Comparison of ENCODE assay signal across 13 cellular contexts in the genomic region with DNA sequence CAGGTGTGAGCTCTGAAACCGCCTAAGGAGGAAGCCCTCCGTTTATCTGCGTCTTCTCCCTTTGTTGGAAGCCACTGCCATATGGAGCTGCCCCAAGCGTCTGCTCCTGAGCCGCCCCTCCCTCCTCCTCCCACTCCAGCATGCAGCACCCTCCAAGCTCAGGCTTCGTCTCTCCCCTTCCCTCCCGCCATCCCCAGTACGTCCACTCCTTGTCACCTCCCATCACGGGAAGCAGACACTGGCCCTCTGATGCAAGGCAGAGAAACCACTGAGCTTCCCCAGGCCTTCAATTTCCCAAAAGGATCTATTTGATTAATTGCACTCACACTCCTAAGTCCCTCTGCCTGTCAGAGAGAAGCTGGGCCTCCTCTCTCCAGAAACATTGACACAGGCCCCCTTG. TPM values are rescaled to one million over a fixed set of nuclear protein-coding genes. Genes with fewer than 3 reads are reported as not detected.
A peak's percentile ranks its signal among the peaks of the same experiment; 100 is the strongest.
DNase-seq lines count a peak whose midpoint lies in the region; ATAC-seq and TF ChIP-seq lines count a peak whose summit lies in the region.
"Had no signal": no experiment of that assay in that cellular context is flagged by ENCODE, and none has a peak within 500 bp of the region (broad histone marks: within the 10 kb centered on the region; RNA-seq: fewer than 3 reads in every experiment).

No MANE protein-coding gene starts in this region.

- intact Hi-C loops in natural killer cell (cut with micrococcal nuclease) = no loop called here

- peak; percentile 9 for DNase-seq in activated CD8-positive, alpha-beta memory T cell treated with anti-CD3 and anti-CD28 coated beads, Interleukin-2, amount 10 ng/mL, durations not matched to agents 7 days and 5 days
- DNase-seq in activated CD8-positive, alpha-beta memory T cell treated with anti-CD3 and anti-CD28 coated beads for 24 hours = no peak
- DNase-seq in WTC11 (ENCODE audit: low spot score) = peak; percentile 33
- peak; percentile 65 for DNase-seq in islet precursor cell
- DNase-seq in natural killer cell = no peak
- no peak for DNase-seq in stimulated activated CD4-positive, alpha-beta T cell treated with anti-CD3 and anti-CD28 coated beads, Interleukin-4, amount 100 ng/mL, for 4 hours
- no peak for DNase-seq in COLO668 (lab: John Stamatoyannopoulos, UW; ENCODE audit: unreplicated experiment)
- DNase-seq: effector memory CD4-positive, alpha-beta T cell; NCI-H446 treated with DMSO at 0.1 percent for 48 hours; nucleus accumbens had no signal

- H3K4me3 Mint-ChIP-seq in activated CD8-positive, alpha-beta memory T cell treated with anti-CD3 and anti-CD28 coated beads, Interleukin-2, amount 10 ng/mL, durations not matched to agents 7 days and 5 days = no peak overlapping the region
- no peak overlapping the region for H3K4me3 Mint-ChIP-seq in WTC11
- no peak overlapping the region for H3K4me3 Mint-ChIP-seq in natural killer cell
- H3K4me3 Mint-ChIP-seq: activated naive CD4-positive, alpha-beta T cell treated with anti-CD3 and anti-CD28 coated beads, Interleukin-2, amount 50 U/mL, for 24 hours; activated T-helper 1 cell treated with anti-CD3 and anti-CD28 coated beads, Interleukin-12 subunit alpha, Interleukin-12 subunit beta, Interleukin-2, Interleukin-4 antibody, amounts not matched to agents 30 ng/mL and 10 ng/mL and 1 ng/mL, durations not matched to agents 14 hours and 24 hours and 36 hours had no signal

- no peak for ATAC-seq in activated CD8-positive, alpha-beta memory T cell treated with anti-CD3 and anti-CD28 coated beads, Interleukin-2, amount 10 ng/mL, durations not matched to agents 7 days and 5 days
- peak; percentile 6; the same call in 1 of the 2 replicates for ATAC-seq in WTC11
- ATAC-seq in natural killer cell = no peak
- no peak for ATAC-seq in HG03442 (IDR thresholded peaks at IDR 0.05; ENCODE audit: unreplicated experiment)

- no peak for TF ChIP-seq CTCF in WTC11 (IDR thresholded peaks at IDR 0.05)
- TF ChIP-seq CTCF in natural killer cell (IDR thresholded peaks at IDR 0.05) = no peak

- CTCF ChIA-PET in activated CD8-positive, alpha-beta memory T cell treated with anti-CD3 and anti-CD28 coated beads, Interleukin-2, amount 10 ng/mL, durations not matched to agents 7 days and 5 days (lab: Charles Lee) = no interaction called here
- CTCF ChIA-PET in WTC11 (lab: Charles Lee) = interaction anchor here (1.0 to 4.0 kb wide), 7 partner anchors 18 to 138 kb away, joined by 3 to 31 read pairs (median 5); no protein-coding TSS in a partner anchor

- H3K9me3 Mint-ChIP-seq in activated CD8-positive, alpha-beta memory T cell treated with anti-CD3 and anti-CD28 coated beads, Interleukin-2, amount 10 ng/mL, durations not matched to agents 7 days and 5 days (ENCODE audit: low read depth) = no peaks in the 10 kb centered on the region
- H3K9me3 Mint-ChIP-seq in WTC11 (peaks cover under 1% of the 10 kb centered on the region), natural killer cell (no peaks in the 10 kb centered on the region)
- H3K9me3 Mint-ChIP-seq: activated naive CD4-positive, alpha-beta T cell treated with anti-CD3 and anti-CD28 coated beads, Interleukin-2, amount 50 U/mL, for 24 hours; activated T-helper 1 cell treated with anti-CD3 and anti-CD28 coated beads, Interleukin-12 subunit alpha, Interleukin-12 subunit beta, Interleukin-2, Interleukin-4 antibody, amounts not matched to agents 30 ng/mL and 10 ng/mL and 1 ng/mL, durations not matched to agents 14 hours and 24 hours and 36 hours had no signal

- POLR2A ChIA-PET in WTC11 (lab: Charles Lee) = interaction anchor here (0.6 to 1.1 kb wide), 4 partner anchors 11 to 429 kb away, joined by 3 to 4 read pairs (median 3); a partner anchor contains a TSS

- no peak overlapping the region for H3K27ac Mint-ChIP-seq in activated CD8-positive, alpha-beta memory T cell treated with anti-CD3 and anti-CD28 coated beads, Interleukin-2, amount 10 ng/mL, durations not matched to agents 7 days and 5 days
- H3K27ac Mint-ChIP-seq in WTC11 (peak overlapping the region; percentile 47), natural killer cell (no peak overlapping the region)
- H3K27ac Mint-ChIP-seq: activated naive CD4-positive, alpha-beta T cell treated with anti-CD3 and anti-CD28 coated beads, Interleukin-2, amount 50 U/mL, for 24 hours; activated T-helper 1 cell treated with anti-CD3 and anti-CD28 coated beads, Interleukin-12 subunit alpha, Interleukin-12 subunit beta, Interleukin-2, Interleukin-4 antibody, amounts not matched to agents 30 ng/mL and 10 ng/mL and 1 ng/mL, durations not matched to agents 14 hours and 24 hours and 36 hours had no signal

- H3K36me3 Mint-ChIP-seq in activated CD8-positive, alpha-beta memory T cell treated with anti-CD3 and anti-CD28 coated beads, Interleukin-2, amount 10 ng/mL, durations not matched to agents 7 days and 5 days = no peaks in the 10 kb centered on the region
- peaks cover 2% of the 10 kb centered on the region for H3K36me3 Mint-ChIP-seq in WTC11
- no peaks in the 10 kb centered on the region for H3K36me3 Mint-ChIP-seq in natural killer cell
- H3K36me3 Mint-ChIP-seq: activated naive CD4-positive, alpha-beta T cell treated with anti-CD3 and anti-CD28 coated beads, Interleukin-2, amount 50 U/mL, for 24 hours had no signal

- no peaks in the 10 kb centered on the region for H3K4me1 Mint-ChIP-seq in activated CD8-positive, alpha-beta memory T cell treated with anti-CD3 and anti-CD28 coated beads, Interleukin-2, amount 10 ng/mL, durations not matched to agents 7 days and 5 days
- H3K4me1 Mint-ChIP-seq in WTC11 = peaks cover 79% of the 10 kb centered on the region
- no peaks in the 10 kb centered on the region for H3K4me1 Mint-ChIP-seq in natural killer cell
- H3K4me1 Mint-ChIP-seq: activated naive CD4-positive, alpha-beta T cell treated with anti-CD3 and anti-CD28 coated beads, Interleukin-2, amount 50 U/mL, for 24 hours had no signal

- H3K27me3 Mint-ChIP-seq in activated CD8-positive, alpha-beta memory T cell treated with anti-CD3 and anti-CD28 coated beads, Interleukin-2, amount 10 ng/mL, durations not matched to agents 7 days and 5 days = peaks cover 34% of the 10 kb centered on the region
- peaks cover 2% of the 10 kb centered on the region; the same call in 1 of the 2 replicates for H3K27me3 Mint-ChIP-seq in WTC11 (ENCODE audit: low read depth)
- H3K27me3 Mint-ChIP-seq in natural killer cell (ENCODE audit: low read depth in 2 of 2) = peaks cover 0 to 13% of the 10 kb centered on the region in 2 donors

TF ChIP-seq in WTC11, 78 proteins besides CTCF, POLR2A, EP300 and RAD21:
- TF ChIP-seq ZNF219 (CRISPR knock-in tag; IDR thresholded peaks at IDR 0.05; ENCODE audit: borderline replicate concordance) (no peak), FOXP1 (CRISPR knock-in tag; IDR thresholded peaks at IDR 0.05; ENCODE audit: borderline replicate concordance) (no peak), NFE2L1 (CRISPR knock-in tag; IDR thresholded peaks at IDR 0.05) (0 out of 2 replicates have a peak, but pooled peaks have one; percentile 40), KAT7 (CRISPR knock-in tag; IDR thresholded peaks at IDR 0.05; ENCODE audit: borderline replicate concordance) (no peak), OVOL2 (CRISPR knock-in tag; IDR thresholded peaks at IDR 0.05; ENCODE audit: borderline replicate concordance) (no peak)

RNA-seq across cellular contexts. Expression of a gene that starts 52.5 kb away (rescaled TPM):
- total RNA-seq in activated CD8-positive, alpha-beta memory T cell treated with anti-CD3 and anti-CD28 coated beads, Interleukin-2, amount 10 ng/mL, durations not matched to agents 7 days and 5 days = under 1 TPM; 0.14 to 0.23 TPM
- total RNA-seq in WTC11 (2021) = 20.1 to 22.3 TPM (median 21.0 TPM) in 3 replicates
- total RNA-seq in natural killer cell = under 1 TPM in 2 of 3 donors, not detected in 1; 0.09 to 0.27 TPM

Comparison
In these comparisons a context has a peak if more than half of its experiments do, and no peak if none do; other contexts are left out.
1. DNase-seq: peak in activated CD8-positive, alpha-beta memory T cell treated with anti-CD3 and anti-CD28 coated beads, Interleukin-2, amount 10 ng/mL, durations not matched to agents 7 days and 5 days (single experiment), WTC11 (single experiment) and islet precursor cell (single experiment); none in activated CD8-positive, alpha-beta memory T cell treated with anti-CD3 and anti-CD28 coated beads for 24 hours (single experiment), natural killer cell (single experiment), stimulated activated CD4-positive, alpha-beta T cell treated with anti-CD3 and anti-CD28 coated beads, Interleukin-4, amount 100 ng/mL, for 4 hours (0 of 2) and COLO668 (single experiment).
2. RNA of a gene that starts 52.5 kb away (total RNA-seq): 20.1 to 22.3 TPM in WTC11; 0.14 to 0.23 TPM in activated CD8-positive, alpha-beta memory T cell treated with anti-CD3 and anti-CD28 coated beads, Interleukin-2, amount 10 ng/mL, durations not matched to agents 7 days and 5 days and 0.09 to 0.27 TPM in natural killer cell; every median in the first group is over 10 times any median in the second.